ENCODE assay signal across 23 cellular contexts in genomic region chr17:73691321-73691766, GRCh38. TPM values are rescaled to one million over a fixed set of nuclear protein-coding genes. Genes with fewer than 3 reads are reported as not detected.
"Had no signal": no experiment of that assay in that cellular context is flagged by ENCODE, and none has a peak within 500 bp of the region (broad histone marks: within the 10 kb centered on the region; RNA-seq: fewer than 3 reads in every experiment).

No MANE protein-coding gene starts in this region.

- H3K27me3 Mint-ChIP-seq: activated naive CD8-positive, alpha-beta T cell treated with anti-CD3 and anti-CD28 coated beads for 36 hours had no signal

- H3K4me1 Mint-ChIP-seq: activated naive CD8-positive, alpha-beta T cell treated with anti-CD3 and anti-CD28 coated beads for 36 hours; stimulated activated effector memory CD8-positive, alpha-beta T cell treated with anti-CD3 and anti-CD28 coated beads, Interleukin-12 subunit alpha, Interleukin-12 subunit beta, amount 100 ng/mL, for 72 hours had no signal

- H3K36me3 Mint-ChIP-seq: activated CD8-positive, alpha-beta memory T cell treated with anti-CD3 and anti-CD28 coated beads, Interleukin-2, amount 10 ng/mL, durations not matched to agents 7 days and 5 days; activated naive CD8-positive, alpha-beta T cell treated with anti-CD3 and anti-CD28 coated beads for 36 hours; naive B cell; stimulated activated effector memory CD8-positive, alpha-beta T cell treated with anti-CD3 and anti-CD28 coated beads, Interleukin-12 subunit alpha, Interleukin-12 subunit beta, amount 100 ng/mL, for 72 hours had no signal

- H3K4me3 ChIP-seq: cardiac muscle cell, mucosa of descending colon, pancreas, smooth muscle cell, stomach, upper lobe of left lung had no signal

- H3K27me3 ChIP-seq: cardiac muscle cell, foreskin keratinocyte, pancreas, upper lobe of left lung had no signal

- H3K9me3 Mint-ChIP-seq: stimulated activated effector memory CD8-positive, alpha-beta T cell treated with anti-CD3 and anti-CD28 coated beads, Interleukin-12 subunit alpha, Interleukin-12 subunit beta, amount 100 ng/mL, for 72 hours had no signal

- H3K27ac Mint-ChIP-seq: activated CD8-positive, alpha-beta memory T cell treated with anti-CD3 and anti-CD28 coated beads, Interleukin-2, amount 10 ng/mL, durations not matched to agents 7 days and 5 days; activated naive CD8-positive, alpha-beta T cell treated with anti-CD3 and anti-CD28 coated beads for 36 hours; stimulated activated effector memory CD8-positive, alpha-beta T cell treated with anti-CD3 and anti-CD28 coated beads, Interleukin-12 subunit alpha, Interleukin-12 subunit beta, amount 100 ng/mL, for 72 hours had no signal

- H3K4me2 ChIP-seq: smooth muscle cell had no signal

- H3K27ac ChIP-seq: cardiac muscle cell, epithelial cell of prostate, foreskin keratinocyte, pancreas, stomach, upper lobe of left lung, VCaP had no signal

- H3K9me3 ChIP-seq: mucosa of descending colon, pancreas, stomach, upper lobe of left lung had no signal

- ATAC-seq: activated CD8-positive, alpha-beta memory T cell treated with anti-CD3 and anti-CD28 coated beads, Interleukin-2, amount 10 ng/mL, durations not matched to agents 7 days and 5 days; foreskin keratinocyte; left ventricle myocardium superior; mucosa of descending colon; pancreas; sciatic nerve; stimulated activated effector memory CD8-positive, alpha-beta T cell treated with anti-CD3 and anti-CD28 coated beads, Interleukin-12 subunit alpha, Interleukin-12 subunit beta, amount 100 ng/mL, for 72 hours had no signal

- DNase-seq: activated CD4-positive, alpha-beta T cell treated with anti-CD3 and anti-CD28 coated beads, Interleukin-2, amount 50 U/mL, for 48 hours; activated CD8-positive, alpha-beta memory T cell treated with anti-CD3 and anti-CD28 coated beads, Interleukin-2, amount 10 ng/mL, durations not matched to agents 7 days and 5 days; activated gamma-delta T cell; activated naive CD8-positive, alpha-beta T cell treated with anti-CD3 and anti-CD28 coated beads for 36 hours; amniotic stem cell; foreskin keratinocyte; hypothalamus; left ventricle myocardium superior; mucosa of descending colon; naive B cell; pancreas; stimulated activated CD4-positive, alpha-beta T cell treated with anti-CD3 and anti-CD28 coated beads, Interleukin-4, amount 100 ng/mL, for 24 hours; stomach; SW 1271; T-helper 2 cell; upper lobe of left lung had no signal

- H3K4me3 Mint-ChIP-seq: activated CD8-positive, alpha-beta memory T cell treated with anti-CD3 and anti-CD28 coated beads, Interleukin-2, amount 10 ng/mL, durations not matched to agents 7 days and 5 days; activated naive CD8-positive, alpha-beta T cell treated with anti-CD3 and anti-CD28 coated beads for 36 hours; naive B cell; stimulated activated effector memory CD8-positive, alpha-beta T cell treated with anti-CD3 and anti-CD28 coated beads, Interleukin-12 subunit alpha, Interleukin-12 subunit beta, amount 100 ng/mL, for 72 hours had no signal

- H3K4me1 ChIP-seq: foreskin keratinocyte, pancreas, stomach, upper lobe of left lung had no signal

- H3K36me3 ChIP-seq: cardiac muscle cell, pancreas, stomach, upper lobe of left lung had no signal

RNA-seq across cellular contexts. Expression of gene SDK2, which starts 47.1 kb away (rescaled TPM):
- total RNA-seq: dermis microvascular lymphatic vessel endothelial cell had no signal
